In genomic region chr1:111517464-111518225, GRCh38 we compare ENCODE assay signal across 13 cellular contexts. TPM values are rescaled to one million over a fixed set of nuclear protein-coding genes. Genes with fewer than 3 reads are reported as not detected.
DNase-seq lines count a peak whose midpoint lies in the region; ATAC-seq and TF ChIP-seq lines count a peak whose summit lies in the region.
"Had no signal": no experiment of that assay in that cellular context is flagged by ENCODE, and none has a peak within 500 bp of the region (broad histone marks: within the 10 kb centered on the region; RNA-seq: fewer than 3 reads in every experiment).

No MANE protein-coding gene starts in this region.

- DNase-seq in DND-41 = peak; percentile 38
- peak; percentile 29 for DNase-seq in NCI-H510A (lab: John Stamatoyannopoulos, UW)
- peak in 1 of 2 donors; percentile 59 for DNase-seq in activated naive CD4-positive, alpha-beta T cell treated with anti-CD3 and anti-CD28 coated beads, Interleukin-2, amount 50 U/mL, for 72 hours (ENCODE audit: low spot score in 2 of 2)
- no peak for DNase-seq in Karpas-422
- DNase-seq in GM19240 (ENCODE audit: insufficient read length, low spot score) = no peak
- no peak for DNase-seq in nucleus accumbens (lab: John Stamatoyannopoulos, UW)
- DNase-seq: activated gamma-delta T cell, foreskin melanocyte, testis had no signal

- H4K20me1 ChIP-seq in BLaER1 treated with 17β-estradiol and CSF1 and Interleukin-3, amounts not matched to agents 10 nM and 100 nM = no peaks in the 10 kb centered on the region
- H4K20me1 ChIP-seq in DND-41 (ENCODE audit: insufficient read depth, low read length) = no peaks in the 10 kb centered on the region
- no peaks in the 10 kb centered on the region for H4K20me1 ChIP-seq in Karpas-422 (ENCODE audit: insufficient read depth, low read depth, low read length)

- peak; percentile 7 for TF ChIP-seq CTCF in DND-41 (IDR thresholded peaks at IDR 0.05; ENCODE audit: borderline replicate concordance, extremely low read depth, low read length, poor library complexity, severe bottlenecking)

- no peak overlapping the region for H2AFZ ChIP-seq in DND-41 (ENCODE audit: low read depth, low read length)
- no peak overlapping the region for H2AFZ ChIP-seq in Karpas-422 (ENCODE audit: low read length)

- H3K36me3 ChIP-seq in BLaER1 treated with 17β-estradiol and CSF1 and Interleukin-3, amounts not matched to agents 10 nM and 100 nM = no peaks in the 10 kb centered on the region
- H3K36me3 ChIP-seq in DND-41 (ENCODE audit: insufficient read depth, low read length) (no peaks in the 10 kb centered on the region), Karpas-422 (ENCODE audit: insufficient read depth, low read length) (no peaks in the 10 kb centered on the region)

- H3K9me2 ChIP-seq in Karpas-422 (replicated peaks; ENCODE audit: insufficient read depth, low read length) = no peaks in the 10 kb centered on the region

- H3K27ac ChIP-seq in BLaER1 treated with 17β-estradiol and CSF1 and Interleukin-3, amounts not matched to agents 10 nM and 100 nM = peak overlapping the region in 7 of 11 experiments; percentile 71 to 94 (median 90); a peak in 6 of 22 replicates
- H3K27ac ChIP-seq in DND-41 (ENCODE audit: low read length) (no peak overlapping the region), Karpas-422 (ENCODE audit: low read length) (no peak overlapping the region)

- peak overlapping the region in 9 of 11 experiments; percentile 93 to 99 (median 95); a peak in 17 of 22 replicates for H3K4me2 ChIP-seq in BLaER1 treated with 17β-estradiol and CSF1 and Interleukin-3, amounts not matched to agents 10 nM and 100 nM
- no peak overlapping the region for H3K4me2 ChIP-seq in DND-41 (ENCODE audit: insufficient read depth, low read length)
- H3K4me2 ChIP-seq in Karpas-422 (ENCODE audit: low read depth, low read length, poor library complexity, severe bottlenecking) = no peak overlapping the region

- H3K4me3 ChIP-seq in BLaER1 treated with 17β-estradiol and CSF1 and Interleukin-3, amounts not matched to agents 10 nM and 100 nM = no peak overlapping the region
- no peak overlapping the region for H3K4me3 ChIP-seq in DND-41 (ENCODE audit: low read depth in 1 of 2, low read length in 2 of 2)
- H3K4me3 ChIP-seq in Karpas-422 (ENCODE audit: low read length) = no peak overlapping the region
- H3K4me3 ChIP-seq: testis had no signal

- no peaks in the 10 kb centered on the region for H3K27me3 ChIP-seq in BLaER1 treated with 17β-estradiol and CSF1 and Interleukin-3, amounts not matched to agents 10 nM and 100 nM
- H3K27me3 ChIP-seq in DND-41 (ENCODE audit: insufficient read depth, low read length, poor library complexity) (no peaks in the 10 kb centered on the region), Karpas-422 (ENCODE audit: low read length) (no peaks in the 10 kb centered on the region)
- H3K27me3 ChIP-seq: testis had no signal

- 0 out of 22 replicates have a peak overlapping the region, but pooled peaks of 2 of the 11 experiments have one; percentile 80 to 83 for H3K9ac ChIP-seq in BLaER1 treated with 17β-estradiol and CSF1 and Interleukin-3, amounts not matched to agents 10 nM and 100 nM
- H3K9ac ChIP-seq in DND-41 (ENCODE audit: low read depth, low read length) (no peak overlapping the region), Karpas-422 (ENCODE audit: low read length) (no peak overlapping the region)

- peaks cover 37 to 48% (median 41%) of the 10 kb centered on the region in 10 experiments for H3K4me1 ChIP-seq in BLaER1 treated with 17β-estradiol and CSF1 and Interleukin-3, amounts not matched to agents 10 nM and 100 nM
- H3K4me1 ChIP-seq in DND-41 (ENCODE audit: insufficient read depth, low read length) (peaks cover 4% of the 10 kb centered on the region; the same call in 1 of the 2 replicates), Karpas-422 (ENCODE audit: low read length) (peaks cover 23% of the 10 kb centered on the region)

- H3K9me3 ChIP-seq in BLaER1 treated with 17β-estradiol and CSF1 and Interleukin-3, amounts not matched to agents 10 nM and 100 nM (replicated peaks in 1 of 11) = no peaks in the 10 kb centered on the region
- H3K9me3 ChIP-seq in DND-41 (ENCODE audit: insufficient read depth, low read length, severe bottlenecking) (no peaks in the 10 kb centered on the region), Karpas-422 (ENCODE audit: low read length) (no peaks in the 10 kb centered on the region)
- H3K9me3 ChIP-seq: testis had no signal

- ATAC-seq in DND-41 (ENCODE audit: insufficient read depth, low read depth) (peak; percentile 85), HG03095 (IDR thresholded peaks at IDR 0.05; ENCODE audit: unreplicated experiment) (no peak)
- peak; percentile 17 to 88 for ATAC-seq in activated naive CD4-positive, alpha-beta T cell treated with anti-CD3 and anti-CD28 coated beads, Interleukin-2, amount 50 U/mL, for 72 hours

- H3K79me2 ChIP-seq in DND-41 (ENCODE audit: insufficient read depth, low read length) (no peaks in the 10 kb centered on the region), Karpas-422 (ENCODE audit: low read length) (no peaks in the 10 kb centered on the region)

- peak overlapping the region in 1 of 2 donors; percentile 2 for H3K27ac Mint-ChIP-seq in activated naive CD4-positive, alpha-beta T cell treated with anti-CD3 and anti-CD28 coated beads, Interleukin-2, amount 50 U/mL, for 72 hours

- H3K9me3 Mint-ChIP-seq in activated naive CD4-positive, alpha-beta T cell treated with anti-CD3 and anti-CD28 coated beads, Interleukin-2, amount 50 U/mL, for 72 hours = no peaks in the 10 kb centered on the region

- no peaks in the 10 kb centered on the region for H3K36me3 Mint-ChIP-seq in activated naive CD4-positive, alpha-beta T cell treated with anti-CD3 and anti-CD28 coated beads, Interleukin-2, amount 50 U/mL, for 72 hours

RNA-seq across cellular contexts. Expression of gene ADORA3, which starts 14.2 kb away (rescaled TPM):
- under 1 TPM in 1 of 2 donors, not detected in 1; 0.11 TPM for total RNA-seq in activated naive CD4-positive, alpha-beta T cell treated with anti-CD3 and anti-CD28 coated beads, Interleukin-2, amount 50 U/mL, for 72 hours
- not detected in 2 replicates for total RNA-seq in Karpas-422 (2014; rRNA removed; shearing (Covaris generic); ENCODE audit: low replicate concordance)
- total RNA-seq: dermis blood vessel endothelial cell; T-helper 1 cell treated with Interleukin-12 subunit alpha and Interleukin-12 subunit beta and Interleukin-4 antibody, amounts not matched to agents 30 ng/mL and 1 ng/mL, for 36 hours had no signal

RNA-seq across cellular contexts. Expression of gene TMIGD3, which starts 14.2 kb away (rescaled TPM):
- not detected for total RNA-seq in activated naive CD4-positive, alpha-beta T cell treated with anti-CD3 and anti-CD28 coated beads, Interleukin-2, amount 50 U/mL, for 72 hours
- not detected in 2 replicates for total RNA-seq in Karpas-422 (2014; rRNA removed; shearing (Covaris generic); ENCODE audit: low replicate concordance)
- total RNA-seq: dermis blood vessel endothelial cell had no signal

RNA-seq across cellular contexts. Expression of gene C1orf162, which starts 43.9 kb away (rescaled TPM):
- 1 to 10 TPM; 6.4 to 8.9 TPM for total RNA-seq in activated naive CD4-positive, alpha-beta T cell treated with anti-CD3 and anti-CD28 coated beads, Interleukin-2, amount 50 U/mL, for 72 hours
- total RNA-seq in Karpas-422 (2014; rRNA removed; shearing (Covaris generic); ENCODE audit: low replicate concordance) = 0.29 and 0.48 TPM in 2 replicates

Comparison
In these comparisons a context has a peak if more than half of its experiments do, and no peak if none do; other contexts are left out.
1. H3K27ac ChIP-seq: peak in BLaER1 treated with 17β-estradiol and CSF1 and Interleukin-3, amounts not matched to agents 10 nM and 100 nM (7 of 11); none in DND-41 (single experiment) and Karpas-422 (single experiment).
2. H3K4me2 ChIP-seq: peak in BLaER1 treated with 17β-estradiol and CSF1 and Interleukin-3, amounts not matched to agents 10 nM and 100 nM (9 of 11); none in DND-41 (single experiment) and Karpas-422 (single experiment).
3. DNase-seq: peak in DND-41 (single experiment) and NCI-H510A (single experiment); none in Karpas-422 (single experiment), GM19240 (single experiment) and nucleus accumbens (0 of 56).